In the genomic region with DNA sequence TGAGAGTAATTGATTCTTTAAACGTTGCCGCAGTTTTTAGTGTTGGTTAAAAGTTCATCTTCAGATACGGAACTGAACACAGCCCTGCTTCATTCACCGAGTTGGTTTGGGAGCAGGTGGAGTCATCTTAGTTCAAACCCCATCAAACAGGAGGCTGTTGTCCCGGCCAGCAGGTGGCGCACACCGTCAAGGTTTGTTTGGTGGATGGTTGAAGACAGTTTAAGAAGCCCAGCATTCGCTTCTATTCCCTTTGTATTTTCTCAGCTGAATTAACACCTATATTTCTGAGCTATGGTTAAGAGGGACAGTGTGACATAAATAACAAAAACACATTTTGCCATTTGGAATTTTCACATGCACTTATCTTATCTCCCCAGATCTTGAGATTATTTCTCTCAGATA, we compare ENCODE assay signal across 12 cellular contexts. TPM values are rescaled to one million over a fixed set of nuclear protein-coding genes. Genes with fewer than 3 reads are reported as not detected.
A peak's percentile ranks its signal among the peaks of the same experiment; 100 is the strongest.
DNase-seq lines count a peak whose midpoint lies in the region; ATAC-seq, FAIRE-seq and TF ChIP-seq lines count a peak whose summit lies in the region.
"Not testable (repeated sequence)": the region's sequence is repeated elsewhere in the genome, so short reads cannot be mapped to it uniquely, and the experiment has no call there.
"Had no signal": no experiment of that assay in that cellular context is flagged by ENCODE, and none has a peak within 500 bp of the region (broad histone marks: within the 10 kb centered on the region; RNA-seq: fewer than 3 reads in every experiment).

No MANE protein-coding gene starts in this region.

- not testable (repeated sequence) for H4K91ac ChIP-seq in H1 (replicated peaks; ENCODE audit: insufficient read length, low read length)

- CTCF ChIA-PET in CD8-positive, alpha-beta T cell (lab: Charles Lee); activated B cell treated with CpG ODN at 0.5 μM for 24 hours (lab: Charles Lee); H1 (lab: Charles Lee; ENCODE audit: partially characterized antibody): not testable (repeated sequence)

- TF ChIP-seq POLR2A in H1 (IDR thresholded peaks at IDR 0.05; ENCODE audit: control extremely low read depth in 1 of 2, low read depth in 2 of 2, low read length in 2 of 2); spleen (IDR thresholded peaks at IDR 0.05): not testable (repeated sequence)

- H3K36me3 Mint-ChIP-seq in CD8-positive, alpha-beta T cell; activated B cell treated with CpG ODN at 0.5 μM for 24 hours (ENCODE audit: low read depth): not testable (repeated sequence)

- not testable (repeated sequence) for H2BK12ac ChIP-seq in H1 (ENCODE audit: low read depth, low read length)

- H3K23me2 ChIP-seq in H1 (ENCODE audit: low read depth, low read length) = not testable (repeated sequence)

- not testable (repeated sequence) for H3K79me1 ChIP-seq in H1 (ENCODE audit: low read depth, low read length)

- not testable (repeated sequence) for H3K56ac ChIP-seq in H1 (replicated peaks; ENCODE audit: insufficient read length, low read depth, low read length)

- not testable (repeated sequence) for H3K27me3 Mint-ChIP-seq in CD8-positive, alpha-beta T cell (ENCODE audit: low read depth); activated B cell treated with CpG ODN at 0.5 μM for 24 hours

- not testable (repeated sequence) for H2BK20ac ChIP-seq in H1 (ENCODE audit: low read length)

- H2AK5ac ChIP-seq in H1 (ENCODE audit: low read depth, low read length) = not testable (repeated sequence)

- H3K4me3 Mint-ChIP-seq in CD8-positive, alpha-beta T cell; activated B cell treated with CpG ODN at 0.5 μM for 24 hours: not testable (repeated sequence)

- not testable (repeated sequence) for TF ChIP-seq EP300 in H1 (IDR thresholded peaks at IDR 0.05; ENCODE audit: borderline replicate concordance in 1 of 2, low read depth in 2 of 2, low read length in 2 of 2)

- 30% methylated on average over 4 of the region's 8 CpGs; no CpG with 5 or more reads in 1 of the 2 experiments for WGBS in H1 (ENCODE audit: extremely low coverage in 1 of 2, insufficient coverage in 1 of 2, insufficient read length in 1 of 2, insufficient replicate concordance in 2 of 2, low coverage in 1 of 2, low lambda C conversion rate in 2 of 2, missing lambda C conversion rate in 1 of 2), 2 experiments
- 4% methylated on average over 4 of the region's 8 CpGs for WGBS in liver
- WGBS in spleen, 5 donors = 3 to 9% (median 8%) methylated on average over 4 of the region's 8 CpGs

- not testable (repeated sequence) for H3K4ac ChIP-seq in H1 (replicated peaks; ENCODE audit: insufficient read length, low read depth, low read length)

- not testable (repeated sequence) for H3K4me1 ChIP-seq in CD8-positive, alpha-beta T cell (ENCODE audit: insufficient read depth, low read length); H1 (replicated peaks in 1 of 4; ENCODE audit: control insufficient read depth in 3 of 4, insufficient read depth in 4 of 4, low read length in 3 of 4); liver (ENCODE audit: control insufficient read depth in 4 of 4, insufficient read depth in 4 of 4, low read length in 3 of 4); spleen

- TF ChIP-seq CTCF in CD8-positive, alpha-beta T cell (IDR thresholded peaks at IDR 0.05) = peak; percentile 41
- not testable (repeated sequence) for TF ChIP-seq CTCF in activated B cell treated with CpG ODN at 0.5 μM for 24 hours (IDR thresholded peaks at IDR 0.05); H1 (IDR thresholded peaks at IDR 0.05; ENCODE audit: control extremely low read depth in 1 of 3, insufficient read depth in 1 of 3, low read depth in 1 of 3, low read length in 3 of 3); liver (IDR thresholded peaks at IDR 0.05; ENCODE audit: low read depth, low read length, missing input control)
- peak in 6 of 11 experiments; percentile 16 to 44 (median 36) for TF ChIP-seq CTCF in spleen (IDR thresholded peaks at IDR 0.05 in 8 of 11, conservative IDR thresholded peaks at IDR 0.05 in 3 of 11)

- not testable (repeated sequence) for H3K9me3 Mint-ChIP-seq in CD8-positive, alpha-beta T cell; activated B cell treated with CpG ODN at 0.5 μM for 24 hours

- not testable (repeated sequence) for H3K79me2 ChIP-seq in H1 (ENCODE audit: control insufficient read depth in 1 of 2, insufficient read depth in 2 of 2, low read length in 2 of 2)

- not testable (repeated sequence) for H2BK120ac ChIP-seq in H1 (replicated peaks; ENCODE audit: low read depth, low read length)

- not testable (repeated sequence) for H3K9ac ChIP-seq in H1 (replicated peaks in 1 of 4; ENCODE audit: extremely low read depth in 1 of 4, low read depth in 3 of 4, low read length in 3 of 4); liver (ENCODE audit: low read depth in 1 of 2, low read length in 2 of 2)

- H3K14ac ChIP-seq in H1 (ENCODE audit: insufficient read length) = not testable (repeated sequence)

- not testable (repeated sequence) for H3K27me3 ChIP-seq in CD8-positive, alpha-beta T cell (ENCODE audit: insufficient read depth, low read length); H1 (replicated peaks in 1 of 4; ENCODE audit: control insufficient read depth in 3 of 4, extremely low read depth in 1 of 4, insufficient read depth in 3 of 4, low read length in 3 of 4); liver (ENCODE audit: control insufficient read depth in 4 of 4, insufficient read depth in 4 of 4, low read length in 3 of 4); spleen (replicated peaks in 1 of 7)

- H4K8ac ChIP-seq in H1 (ENCODE audit: extremely low read depth, insufficient read depth, low read length) = not testable (repeated sequence)

- H2BK5ac ChIP-seq in H1 (ENCODE audit: low read depth, low read length) = not testable (repeated sequence)

- not testable (repeated sequence) for H3K27ac ChIP-seq in CD8-positive, alpha-beta T cell (ENCODE audit: low read depth, low read length); H1 (ENCODE audit: low read depth, low read length); liver (ENCODE audit: low read depth in 1 of 2, low read length in 2 of 2); spleen

- H4K20me1 ChIP-seq in H1 (replicated peaks in 1 of 2; ENCODE audit: control insufficient read depth in 1 of 2, insufficient read depth in 2 of 2, low read length in 2 of 2) = not testable (repeated sequence)

- H3K36me3 ChIP-seq in CD8-positive, alpha-beta T cell (ENCODE audit: insufficient read depth, low read length); H1 (ENCODE audit: control insufficient read depth in 2 of 4, insufficient read depth in 4 of 4, low read length in 3 of 4); liver (ENCODE audit: control insufficient read depth in 4 of 4, insufficient read depth in 3 of 4, low read depth in 1 of 4, low read length in 3 of 4); spleen: not testable (repeated sequence)

- H3K9me3 ChIP-seq in CD8-positive, alpha-beta T cell (ENCODE audit: low read length); H1 (ENCODE audit: insufficient read depth in 2 of 2, low read depth in 1 of 2, low read length in 1 of 2); liver (ENCODE audit: control insufficient read depth in 4 of 4, low read length in 3 of 4); spleen: not testable (repeated sequence)

- H2AFZ ChIP-seq in H1 (ENCODE audit: low read length) = not testable (repeated sequence)

- not testable (repeated sequence) for H3K27ac Mint-ChIP-seq in CD8-positive, alpha-beta T cell; activated B cell treated with CpG ODN at 0.5 μM for 24 hours

- not testable (repeated sequence) for DNase-seq in CD8-positive, alpha-beta T cell; activated B cell treated with CpG ODN at 0.5 μM for 24 hours; H1 (ENCODE audit: low read depth in 1 of 2, low spot score in 2 of 2); spleen

- not testable (repeated sequence) for H3K18ac ChIP-seq in H1 (ENCODE audit: extremely low read depth, low read length)

- H3K23ac ChIP-seq in H1 (ENCODE audit: insufficient read length) = not testable (repeated sequence)

- POLR2A ChIA-PET in CD8-positive, alpha-beta T cell (lab: Charles Lee); activated B cell treated with CpG ODN at 0.5 μM for 24 hours (lab: Charles Lee); H1 (lab: Charles Lee; ENCODE audit: partially characterized antibody): not testable (repeated sequence)

- not testable (repeated sequence) for H2BK15ac ChIP-seq in H1 (ENCODE audit: low read length)

- H3K4me1 Mint-ChIP-seq in CD8-positive, alpha-beta T cell (ENCODE audit: low read depth); activated B cell treated with CpG ODN at 0.5 μM for 24 hours: not testable (repeated sequence)

- H3K4me3 ChIP-seq in CD8-positive, alpha-beta T cell (ENCODE audit: low read depth, low read length); H1 (ENCODE audit: extremely low read depth in 1 of 4, insufficient read depth in 2 of 4, low read depth in 3 of 4, low read length in 4 of 4); liver (ENCODE audit: low read depth in 1 of 3, low read length in 3 of 3); spleen: not testable (repeated sequence)

- peak; percentile 99 for FAIRE-seq in H1 (lab: Jason Lieb, UNC)

- H4K5ac ChIP-seq in H1 (ENCODE audit: insufficient read length, low read depth, low read length) = not testable (repeated sequence)

- H3K4me2 ChIP-seq in H1 (ENCODE audit: insufficient read depth in 1 of 2, low read depth in 2 of 2, low read length in 2 of 2) = not testable (repeated sequence)

- intact Hi-C loops in CD8-positive, alpha-beta T cell (cut with DNase I, micrococcal nuclease) = loop anchor here in 1 of 2 experiments (10.0 kb wide), 2 partner anchors 102 to 712 kb away; no protein-coding TSS in a partner anchor
- intact Hi-C loops in activated B cell treated with CpG ODN at 0.5 μM for 24 hours (cut with micrococcal nuclease); spleen (cut with DNase I; ENCODE audit: low total_unique reads): not testable (repeated sequence)

- peak; percentile 74 for ATAC-seq in CD8-positive, alpha-beta T cell
- ATAC-seq in GM19455 (IDR thresholded peaks at IDR 0.05; ENCODE audit: unreplicated experiment) (peak; percentile 73), HG02798 (IDR thresholded peaks at IDR 0.05; ENCODE audit: poor library complexity, unreplicated experiment) (peak; percentile 61), HG03520 (IDR thresholded peaks at IDR 0.05; ENCODE audit: unreplicated experiment) (peak; percentile 90), activated B cell treated with CpG ODN at 0.5 μM for 24 hours (ENCODE audit: low read depth) (peak; percentile 73)

- not testable (repeated sequence) for TF ChIP-seq RAD21 in H1 (IDR thresholded peaks at IDR 0.05 in 1 of 2, conservative IDR thresholded peaks at IDR 0.05 in 1 of 2; ENCODE audit: low read depth in 2 of 2, low read length in 2 of 2)
- peak; percentile 41 to 52 for TF ChIP-seq RAD21 in liver (IDR thresholded peaks at IDR 0.05)

RNA-seq across cellular contexts. Expression of a gene that starts 25.1 kb away (rescaled TPM):
- not detected for total RNA-seq in CD8-positive, alpha-beta T cell
- total RNA-seq in activated B cell treated with CpG ODN at 0.5 μM for 24 hours (not detected in 2 replicates), liver (not detected), spleen (1 to 10 TPM in 1 of 7 donors, under 1 TPM in 2, not detected in 4; 0.24 to 1.0 (median 0.94) TPM)
- total RNA-seq in H1 (2021; fragmentation: NEBNext Ultra II Directional; extraction: Animal tissue kit (Norgen Biotek cat#: 25700)) = not detected in 2 replicates
- polyA plus RNA-seq in H1 (2011; rRNA removed) (not detected in 2 replicates), liver (not detected), spleen (not detected)
- polyA plus RNA-seq in H1 (2011; cell fraction: cytosol; rRNA removed) = not detected
- polyA plus RNA-seq in H1 (2011; cell fraction: nucleus; rRNA removed) = not detected
- not detected in 4 replicates for polyA plus RNA-seq in H1 (2012, experiment 1 of 2)
- not detected for polyA plus RNA-seq in H1 (2012, experiment 2 of 2)
- not detected for polyA plus RNA-seq in H1 (2013, experiment 1 of 2)
- polyA plus RNA-seq in H1 (2013, experiment 2 of 2) = not detected
- polyA minus RNA-seq in H1 (2011; rRNA and poly(A)+ RNA removed) = not detected in 2 replicates
- not detected for polyA minus RNA-seq in H1 (2011; cell fraction: cytosol; rRNA and poly(A)+ RNA removed)
- not detected for polyA minus RNA-seq in H1 (2011; cell fraction: nucleus; rRNA and poly(A)+ RNA removed)
- total RNA-seq: LHCN-M2, mammary epithelial cell, posterior vena cava, RPMI7951 had no signal
- polyA plus RNA-seq: mammary epithelial cell had no signal
